21 cellular contexts compared by ENCODE assay signal in the genomic region with DNA sequence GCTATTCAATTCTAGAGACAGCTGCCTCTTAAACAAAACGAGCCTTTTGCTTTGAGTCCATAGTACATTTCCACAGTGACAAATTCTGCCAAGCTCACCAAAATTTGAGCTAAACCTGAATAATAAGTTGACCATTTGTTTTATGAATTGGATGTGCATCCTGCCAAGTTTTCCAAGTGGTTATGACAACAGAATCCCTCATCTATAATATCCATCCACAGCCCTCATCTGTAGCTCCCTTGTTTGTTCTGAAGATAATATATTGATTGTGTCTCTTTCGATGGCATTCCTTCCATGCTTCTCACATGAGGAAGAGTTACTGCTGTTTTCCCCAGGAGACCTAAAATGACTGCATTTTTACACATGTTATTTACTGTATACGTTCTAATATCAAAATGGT.
A peak's percentile ranks its signal among the peaks of the same experiment; 100 is the strongest.
DNase-seq lines count a peak whose midpoint lies in the region; ATAC-seq, FAIRE-seq and TF ChIP-seq lines count a peak whose summit lies in the region.
"Had no signal": no experiment of that assay in that cellular context is flagged by ENCODE, and none has a peak within 500 bp of the region (broad histone marks: within the 10 kb centered on the region; RNA-seq: fewer than 3 reads in every experiment).

No MANE protein-coding gene starts in this region.

- TF ChIP-seq EP300 in HepG2 (IDR thresholded peaks at IDR 0.05; ENCODE audit: low read depth in 2 of 2, low read length in 2 of 2) (no peak), HepG2 (CRISPR knock-in tag; IDR thresholded peaks at IDR 0.05; ENCODE audit: borderline replicate concordance) (no peak), H1 (IDR thresholded peaks at IDR 0.05; ENCODE audit: borderline replicate concordance in 1 of 2, low read depth in 2 of 2, low read length in 2 of 2) (no peak)

- H3K56ac ChIP-seq in H1 (replicated peaks; ENCODE audit: insufficient read length, low read depth, low read length) = no peak overlapping the region

- no peak overlapping the region for H4K91ac ChIP-seq in H1 (replicated peaks; ENCODE audit: insufficient read length, low read length)

- TF ChIP-seq POLR2A in HepG2 (IDR thresholded peaks at IDR 0.05; ENCODE audit: insufficient read depth in 1 of 2, low read depth in 2 of 2, low read length in 2 of 2) (no peak), right lobe of liver (IDR thresholded peaks at IDR 0.05) (no peak), H1 (IDR thresholded peaks at IDR 0.05; ENCODE audit: control extremely low read depth in 1 of 2, low read depth in 2 of 2, low read length in 2 of 2) (no peak), thyroid gland (IDR thresholded peaks at IDR 0.05) (no peak)

- no peak overlapping the region for H3K4me3 ChIP-seq in HepG2 (replicated peaks in 1 of 3; ENCODE audit: insufficient read depth in 1 of 3, low read depth in 2 of 3, low read length in 3 of 3)
- H3K4me3 ChIP-seq in right lobe of liver = no peak overlapping the region
- no peak overlapping the region for H3K4me3 ChIP-seq in H1 (ENCODE audit: extremely low read depth in 1 of 4, insufficient read depth in 2 of 4, low read depth in 3 of 4, low read length in 4 of 4)
- no peak overlapping the region for H3K4me3 ChIP-seq in thyroid gland (replicated peaks in 1 of 3)
- no peak overlapping the region for H3K4me3 ChIP-seq in right cardiac atrium (ENCODE audit: low read length)
- H3K4me3 ChIP-seq: GM12878, K562, MG63 had no signal

- H3K9ac ChIP-seq in HepG2 (ENCODE audit: insufficient read depth, low read depth, low read length) = no peak overlapping the region
- H3K9ac ChIP-seq in H1 (replicated peaks in 1 of 4; ENCODE audit: extremely low read depth in 1 of 4, low read depth in 3 of 4, low read length in 3 of 4) = no peak overlapping the region

- H3K18ac ChIP-seq in H1 (ENCODE audit: extremely low read depth, low read length) = no peak overlapping the region

- no peaks in the 10 kb centered on the region for H3K79me1 ChIP-seq in H1 (ENCODE audit: low read depth, low read length)

- no peak overlapping the region for H2BK12ac ChIP-seq in H1 (ENCODE audit: low read depth, low read length)

- in situ Hi-C loops in HepG2 (cut with HindIII; ENCODE audit: extremely low pct_ligation_motif_present, low pct_unique_long_range_greater_than_20kb) = no loop called here

- no peak overlapping the region for H3K4ac ChIP-seq in H1 (replicated peaks; ENCODE audit: insufficient read length, low read depth, low read length)

- BruUV-seq in HepG2 (replicated peaks; lab: Mats Ljungman, UMichigan) = no TSS peak

- H4K5ac ChIP-seq in H1 (ENCODE audit: insufficient read length, low read depth, low read length) = no peak overlapping the region

- H3K23ac ChIP-seq in H1 (ENCODE audit: insufficient read length) = no peak overlapping the region

- ATAC-seq in HepG2 = peak; percentile 63
- ATAC-seq in right lobe of liver = no peak
- no peak for ATAC-seq in right cardiac atrium
- ATAC-seq: GM12878, K562 had no signal

- no peak overlapping the region for H2AK5ac ChIP-seq in H1 (ENCODE audit: low read depth, low read length)

- no peak overlapping the region for H3K27ac ChIP-seq in HepG2 (ENCODE audit: extremely low read length, insufficient read depth, low read length)
- no peak overlapping the region for H3K27ac ChIP-seq in right lobe of liver
- H3K27ac ChIP-seq in H1 (ENCODE audit: low read depth, low read length) = no peak overlapping the region
- no peak overlapping the region for H3K27ac ChIP-seq in thyroid gland
- H3K27ac ChIP-seq in right cardiac atrium (ENCODE audit: low read length) = no peak overlapping the region

- peaks cover 19% of the 10 kb centered on the region for H3K4me1 ChIP-seq in HepG2 (ENCODE audit: insufficient read depth, low read length)
- no peaks in the 10 kb centered on the region for H3K4me1 ChIP-seq in right lobe of liver
- H3K4me1 ChIP-seq in H1 (replicated peaks in 1 of 4; ENCODE audit: control insufficient read depth in 3 of 4, insufficient read depth in 4 of 4, low read length in 3 of 4) = no peaks in the 10 kb centered on the region; a peak in 1 of 7 replicates
- H3K4me1 ChIP-seq in thyroid gland = no peaks in the 10 kb centered on the region
- H3K4me1 ChIP-seq in right cardiac atrium (ENCODE audit: control insufficient read depth, insufficient read depth, low read length) = no peaks in the 10 kb centered on the region

- H3K23me2 ChIP-seq in H1 (ENCODE audit: low read depth, low read length) = no peaks in the 10 kb centered on the region

- FAIRE-seq in HepG2 (lab: Jason Lieb, UNC) = no peak
- FAIRE-seq in H1 (lab: Jason Lieb, UNC) = no peak
- FAIRE-seq: GM12878, K562, RCC 7860 had no signal

- H2BK15ac ChIP-seq in H1 (ENCODE audit: low read length) = no peak overlapping the region

- H2BK5ac ChIP-seq in H1 (ENCODE audit: low read depth, low read length) = no peak overlapping the region

- no peak overlapping the region for H2BK20ac ChIP-seq in H1 (ENCODE audit: low read length)

- H3K27me3 ChIP-seq in HepG2 (ENCODE audit: control insufficient read depth in 1 of 2, insufficient read depth in 2 of 2, low read length in 2 of 2) = peaks cover 0 to 4% of the 10 kb centered on the region in 2 experiments; a peak in 2 of 5 replicates
- no peaks in the 10 kb centered on the region for H3K27me3 ChIP-seq in right lobe of liver
- H3K27me3 ChIP-seq in H1 (replicated peaks in 1 of 4; ENCODE audit: control insufficient read depth in 3 of 4, extremely low read depth in 1 of 4, insufficient read depth in 3 of 4, low read length in 3 of 4) = peaks cover 0 to 2% (median 0%) of the 10 kb centered on the region in 4 experiments; a peak in 1 of 7 replicates
- no peaks in the 10 kb centered on the region for H3K27me3 ChIP-seq in thyroid gland
- H3K27me3 ChIP-seq in right cardiac atrium (ENCODE audit: control insufficient read depth, insufficient read depth) = no peaks in the 10 kb centered on the region
- H3K27me3 ChIP-seq: MG63 had no signal

- H2BK120ac ChIP-seq in H1 (replicated peaks; ENCODE audit: low read depth, low read length) = no peak overlapping the region

- H3K79me2 ChIP-seq in HepG2 (ENCODE audit: insufficient read depth, low read length) (no peaks in the 10 kb centered on the region), H1 (ENCODE audit: control insufficient read depth in 1 of 2, insufficient read depth in 2 of 2, low read length in 2 of 2) (no peaks in the 10 kb centered on the region)

- no peak for DNase-seq in HepG2 (ENCODE audit: low spot score)
- no peak for DNase-seq in right lobe of liver
- peak; percentile 18 for DNase-seq in NCI-H146 (lab: John Stamatoyannopoulos, UW)
- DNase-seq in H1 (ENCODE audit: low read depth in 1 of 2, low spot score in 2 of 2) = no peak
- DNase-seq in thyroid gland = no peak
- no peak for DNase-seq in hippocampal formation (lab: John Stamatoyannopoulos, UW)
- no peak for DNase-seq in right cardiac atrium
- DNase-seq: CD4-positive, alpha-beta memory T cell; DND-41; H9; HFFc6; MG63; NCI-H1048; NCI-H1694 treated with DMSO at 0.1 percent for 48 hours; NCI-H2107; NCI-H446 treated with DMSO at 0.1 percent for 48 hours; OCI-M1; Right ventricle myocardium superior had no signal

- WGBS in HepG2 (ENCODE audit: low lambda C conversion rate) = 2% methylated on average over 3 of the region's 3 CpGs
- 25% methylated on average over 3 of the region's 3 CpGs for WGBS in right lobe of liver (ENCODE audit: insufficient coverage, low coverage, low lambda C conversion rate, missing lambda C conversion rate)
- WGBS in H1 (ENCODE audit: extremely low coverage in 1 of 2, insufficient coverage in 1 of 2, insufficient read length in 1 of 2, insufficient replicate concordance in 2 of 2, low coverage in 1 of 2, low lambda C conversion rate in 2 of 2, missing lambda C conversion rate in 1 of 2), 2 experiments = 82% methylated on average over 3 of the region's 3 CpGs; no CpG with 5 or more reads in 1 of the 2 experiments
- WGBS in thyroid gland, 2 donors = 60 to 61% methylated on average over 3 of the region's 3 CpGs
- 59% methylated on average over 3 of the region's 3 CpGs for WGBS in right cardiac atrium

- CTCF ChIA-PET in HepG2 (lab: Yijun Ruan, JAX; ENCODE audit: low intra/inter-chr PET ratio, low total read pairs) (no interaction called here), H1 (lab: Charles Lee; ENCODE audit: partially characterized antibody) (interaction anchor here (1.0 to 1.3 kb wide), 4 partner anchors 19 to 153 kb away, joined by 3 read pairs; no protein-coding TSS in a partner anchor)

- no peak overlapping the region for H3K14ac ChIP-seq in H1 (ENCODE audit: insufficient read length)

- TF ChIP-seq CTCF in HepG2 (CRISPR knock-in tag; IDR thresholded peaks at IDR 0.05) = no peak
- TF ChIP-seq CTCF in right lobe of liver (IDR thresholded peaks at IDR 0.05) = no peak
- TF ChIP-seq CTCF in H1 (IDR thresholded peaks at IDR 0.05; ENCODE audit: control extremely low read depth in 1 of 3, insufficient read depth in 1 of 3, low read depth in 1 of 3, low read length in 3 of 3) = no peak
- TF ChIP-seq CTCF in thyroid gland (IDR thresholded peaks at IDR 0.05) = no peak

- POLR2A ChIA-PET in HepG2 (lab: Yijun Ruan, JAX) (no interaction called here), H1 (lab: Charles Lee; ENCODE audit: partially characterized antibody) (no interaction called here)

- H3K9me3 ChIP-seq in HepG2 (ENCODE audit: low read length) (no peaks in the 10 kb centered on the region), right lobe of liver (no peaks in the 10 kb centered on the region), H1 (ENCODE audit: insufficient read depth in 2 of 2, low read depth in 1 of 2, low read length in 1 of 2) (no peaks in the 10 kb centered on the region), thyroid gland (no peaks in the 10 kb centered on the region), right cardiac atrium (ENCODE audit: control insufficient read depth, low read length) (no peaks in the 10 kb centered on the region)
- H3K9me3 ChIP-seq: MG63 had no signal

- H4K20me1 ChIP-seq in HepG2 (ENCODE audit: insufficient read depth, low read length) (no peaks in the 10 kb centered on the region), H1 (replicated peaks in 1 of 2; ENCODE audit: control insufficient read depth in 1 of 2, insufficient read depth in 2 of 2, low read length in 2 of 2) (no peaks in the 10 kb centered on the region)

- H3K4me2 ChIP-seq in HepG2 (ENCODE audit: low read depth, low read length) (no peak overlapping the region), H1 (ENCODE audit: insufficient read depth in 1 of 2, low read depth in 2 of 2, low read length in 2 of 2) (no peak overlapping the region)

- H3K36me3 ChIP-seq in HepG2 (replicated peaks in 1 of 2; ENCODE audit: control insufficient read depth in 1 of 2, insufficient read depth in 2 of 2, low read length in 2 of 2) (no peaks in the 10 kb centered on the region), right lobe of liver (no peaks in the 10 kb centered on the region), H1 (ENCODE audit: control insufficient read depth in 2 of 4, insufficient read depth in 4 of 4, low read length in 3 of 4) (no peaks in the 10 kb centered on the region), thyroid gland (no peaks in the 10 kb centered on the region)
- H3K36me3 ChIP-seq: MG63 had no signal

- H2AFZ ChIP-seq in HepG2 (ENCODE audit: low read length) (no peak overlapping the region), H1 (ENCODE audit: low read length) (0 out of 2 replicates have a peak overlapping the region, but pooled peaks have one; percentile 25)

- TF ChIP-seq RAD21 in HepG2 (CRISPR knock-in tag; IDR thresholded peaks at IDR 0.05) (no peak), H1 (IDR thresholded peaks at IDR 0.05 in 1 of 2, conservative IDR thresholded peaks at IDR 0.05 in 1 of 2; ENCODE audit: low read depth in 2 of 2, low read length in 2 of 2) (no peak)

- no peak overlapping the region for H4K8ac ChIP-seq in H1 (ENCODE audit: extremely low read depth, insufficient read depth, low read length)

- intact Hi-C loops in HepG2 (cut with micrococcal nuclease; ENCODE audit: unreplicated experiment) (no loop called here), right lobe of liver (cut with DNase I) (no loop called here), thyroid gland (cut with DNase I) (no loop called here), right cardiac atrium (cut with DNase I) (no loop called here)
